ENCODE assay signal across 16 cellular contexts in the genomic region with DNA sequence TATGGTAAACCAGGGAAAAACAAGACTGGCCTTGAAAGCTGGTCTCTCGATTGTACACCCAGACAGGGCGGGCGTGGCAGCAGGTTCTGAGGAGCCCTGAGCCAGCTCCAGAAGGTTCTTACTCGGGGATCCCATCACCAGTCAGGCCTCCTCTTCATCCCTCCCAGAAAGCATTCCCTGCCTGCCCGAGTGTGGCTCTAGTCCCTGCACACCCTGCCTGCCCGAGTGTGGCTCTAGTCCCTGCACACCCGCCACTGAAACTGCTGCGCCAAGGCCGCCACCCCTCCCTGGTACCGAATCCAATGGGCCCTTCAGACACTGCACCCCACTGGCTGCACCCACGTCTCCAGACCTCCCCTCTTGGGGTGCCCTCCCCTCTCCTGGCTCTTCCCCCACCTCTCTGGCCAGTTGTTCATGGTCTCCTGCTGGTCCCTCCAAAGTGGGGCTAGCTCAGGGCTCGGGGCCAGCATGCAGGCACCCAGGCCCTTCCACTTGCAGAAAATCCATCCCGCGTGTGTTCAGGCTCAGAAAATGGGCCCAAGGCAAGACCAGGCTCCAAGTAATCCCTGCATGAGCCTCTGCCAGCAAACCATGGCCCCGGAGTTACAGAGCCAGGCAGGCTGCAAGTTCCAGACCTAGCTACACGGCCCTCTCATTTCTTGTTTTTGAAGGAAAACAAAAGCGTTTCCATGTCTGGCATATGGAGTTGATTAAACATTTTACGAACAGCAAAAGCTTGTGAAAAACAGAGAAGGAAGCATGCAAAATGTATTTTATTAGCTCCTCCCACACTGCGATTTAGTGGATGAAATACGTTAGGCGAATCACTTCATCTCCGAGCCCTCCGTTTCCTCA. TPM values are rescaled to one million over a fixed set of nuclear protein-coding genes. Genes with fewer than 3 reads are reported as not detected.
DNase-seq lines count a peak whose midpoint lies in the region; ATAC-seq and TF ChIP-seq lines count a peak whose summit lies in the region.
"Had no signal": no experiment of that assay in that cellular context is flagged by ENCODE, and none has a peak within 500 bp of the region (broad histone marks: within the 10 kb centered on the region; RNA-seq: fewer than 3 reads in every experiment).

No MANE protein-coding gene starts in this region.

- H3K9me3 Mint-ChIP-seq in CD14-positive monocyte: peaks cover 0 to 2% (median 0%) of the 10 kb centered on the region in 7 donors
- H3K9me3 Mint-ChIP-seq in activated CD4-positive, alpha-beta T cell treated with anti-CD3 and anti-CD28 coated beads for 36 hours (ENCODE audit: low read depth): no peaks in the 10 kb centered on the region
- H3K9me3 Mint-ChIP-seq: CD4-positive, alpha-beta T cell had no signal

- peaks cover 0 to 2% (median 1%) of the 10 kb centered on the region in 3 donors for H3K27me3 Mint-ChIP-seq in CD14-positive monocyte (ENCODE audit: low read depth in 3 of 3)
- no peaks in the 10 kb centered on the region for H3K27me3 Mint-ChIP-seq in activated CD4-positive, alpha-beta T cell treated with anti-CD3 and anti-CD28 coated beads for 36 hours
- H3K27me3 Mint-ChIP-seq: CD4-positive, alpha-beta T cell had no signal

- intact Hi-C loops in CD14-positive monocyte (cut with micrococcal nuclease): no loop called here
- intact Hi-C loops in activated CD4-positive, alpha-beta T cell treated with anti-CD3 and anti-CD28 coated beads for 36 hours (cut with DNase I, micrococcal nuclease): no loop called here

- no peak overlapping the region for H3K9ac ChIP-seq in subcutaneous abdominal adipose tissue (ENCODE audit: low read length in 5 of 5)

- ATAC-seq in SK-N-SH treated with all-trans-retinoic acid at 6 μM for 48 hours (peak; percentile 39), HG02870 (IDR thresholded peaks at IDR 0.05; ENCODE audit: unreplicated experiment) (no peak)
- no peak for ATAC-seq in activated CD4-positive, alpha-beta T cell treated with anti-CD3 and anti-CD28 coated beads for 36 hours
- ATAC-seq: esophagus mucosa had no signal

- CTCF ChIA-PET in activated CD4-positive, alpha-beta T cell treated with anti-CD3 and anti-CD28 coated beads for 36 hours (lab: Charles Lee): interaction anchor here (0.6 to 0.8 kb wide), 2 partner anchors 23 to 252 kb away, joined by 4 read pairs; no protein-coding TSS in a partner anchor

- DNase-seq in CD14-positive monocyte (ENCODE audit: low spot score) (peak; percentile 33), fibroblast of the conjunctiva (ENCODE audit: low read depth) (peak; percentile 89), NCI-H187 (lab: John Stamatoyannopoulos, UW) (no peak), NCI-H446 treated with DMSO at 0.1 percent for 48 hours (lab: John Stamatoyannopoulos, UW) (no peak)
- DNase-seq in activated CD4-positive, alpha-beta T cell treated with anti-CD3 and anti-CD28 coated beads for 36 hours: no peak
- DNase-seq: activated CD8-positive, alpha-beta memory T cell treated with anti-CD3 and anti-CD28 coated beads for 24 hours; activated naive CD4-positive, alpha-beta T cell; CD4-positive, alpha-beta T cell; central memory CD4-positive, alpha-beta T cell; GOT3; NCI-H2227 treated with DMSO at 0.1 percent for 48 hours; T-helper 2 cell had no signal

- peak overlapping the region in 6 of 7 donors; percentile 53 to 94 (median 76) for H3K27ac Mint-ChIP-seq in CD14-positive monocyte
- H3K27ac Mint-ChIP-seq in activated CD4-positive, alpha-beta T cell treated with anti-CD3 and anti-CD28 coated beads for 36 hours: no peak overlapping the region
- H3K27ac Mint-ChIP-seq: CD4-positive, alpha-beta T cell had no signal

- peaks cover 0 to 24% (median 0%) of the 10 kb centered on the region in 5 donors for H3K27me3 ChIP-seq in subcutaneous abdominal adipose tissue (ENCODE audit: control insufficient read depth in 5 of 5, insufficient read depth in 4 of 5, low read length in 5 of 5)

- H3K36me3 Mint-ChIP-seq in CD14-positive monocyte: peaks cover 50 to 66% of the 10 kb centered on the region in 2 donors
- peaks cover 5% of the 10 kb centered on the region for H3K36me3 Mint-ChIP-seq in activated CD4-positive, alpha-beta T cell treated with anti-CD3 and anti-CD28 coated beads for 36 hours (ENCODE audit: low read depth)

- H3K4me1 ChIP-seq in subcutaneous abdominal adipose tissue (ENCODE audit: control insufficient read depth in 5 of 5, insufficient read depth in 5 of 5, low read length in 5 of 5): peaks cover 3 to 47% (median 43%) of the 10 kb centered on the region in 5 donors

- no peak overlapping the region for H3K4me3 Mint-ChIP-seq in CD14-positive monocyte
- no peak overlapping the region for H3K4me3 Mint-ChIP-seq in activated CD4-positive, alpha-beta T cell treated with anti-CD3 and anti-CD28 coated beads for 36 hours
- H3K4me3 Mint-ChIP-seq: CD4-positive, alpha-beta T cell had no signal

- H3K36me3 ChIP-seq in subcutaneous abdominal adipose tissue (ENCODE audit: control insufficient read depth in 5 of 5, insufficient read depth in 5 of 5, low read length in 5 of 5): peaks cover 0 to 25% (median 5%) of the 10 kb centered on the region in 5 donors

- H3K27ac ChIP-seq in subcutaneous abdominal adipose tissue (ENCODE audit: low read depth, low read length): no peak overlapping the region

- POLR2A ChIA-PET in activated CD4-positive, alpha-beta T cell treated with anti-CD3 and anti-CD28 coated beads for 36 hours (lab: Charles Lee): no interaction called here

- peaks cover 43% of the 10 kb centered on the region for H3K4me1 Mint-ChIP-seq in CD14-positive monocyte
- peaks cover 6% of the 10 kb centered on the region for H3K4me1 Mint-ChIP-seq in activated CD4-positive, alpha-beta T cell treated with anti-CD3 and anti-CD28 coated beads for 36 hours

- TF ChIP-seq CTCF in CD14-positive monocyte (IDR thresholded peaks at IDR 0.05): no peak

- no peaks in the 10 kb centered on the region for H3K9me3 ChIP-seq in subcutaneous abdominal adipose tissue (ENCODE audit: control insufficient read depth in 5 of 5, low read length in 5 of 5)

- H3K4me3 ChIP-seq in subcutaneous abdominal adipose tissue (ENCODE audit: low read depth in 1 of 5, low read length in 5 of 5): peak overlapping the region; percentile 23 to 63 (median 57)

TF ChIP-seq in SK-N-SH treated with all-trans-retinoic acid at 6 μM for 48 hours, 23 proteins besides CTCF, POLR2A, EP300 and RAD21:
- TF ChIP-seq CSDC2 (CRISPR knock-in tag; IDR thresholded peaks at IDR 0.05) (no peak), ZC3H10 (CRISPR knock-in tag; IDR thresholded peaks at IDR 0.05) (no peak)
- TF ChIP-seq, protein P1, sequence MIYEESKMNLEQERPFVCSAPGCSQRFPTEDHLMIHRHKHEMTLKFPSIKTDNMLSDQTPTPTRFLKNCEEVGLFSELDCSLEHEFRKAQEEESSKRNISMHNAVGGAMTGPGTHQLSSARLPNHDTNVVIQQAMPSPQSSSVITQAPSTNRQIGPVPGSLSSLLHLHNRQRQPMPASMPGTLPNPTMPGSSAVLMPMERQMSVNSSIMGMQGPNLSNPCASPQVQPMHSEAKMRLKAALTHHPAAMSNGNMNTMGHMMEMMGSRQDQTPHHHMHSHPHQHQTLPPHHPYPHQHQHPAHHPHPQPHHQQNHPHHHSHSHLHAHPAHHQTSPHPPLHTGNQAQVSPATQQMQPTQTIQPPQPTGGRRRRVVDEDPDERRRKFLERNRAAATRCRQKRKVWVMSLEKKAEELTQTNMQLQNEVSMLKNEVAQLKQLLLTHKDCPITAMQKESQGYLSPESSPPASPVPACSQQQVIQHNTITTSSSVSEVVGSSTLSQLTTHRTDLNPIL (CRISPR knock-in tag; IDR thresholded peaks at IDR 0.05; ENCODE audit: low read depth): no peak

RNA-seq across cellular contexts. Expression of a gene that starts 29.9 kb away (rescaled TPM):
- 10 to 100 TPM; 14.0 to 15.6 TPM for polyA plus RNA-seq in CD14-positive monocyte
- total RNA-seq in activated CD4-positive, alpha-beta T cell treated with anti-CD3 and anti-CD28 coated beads for 36 hours: 10 to 100 TPM; 24.8 to 29.6 TPM

RNA-seq across cellular contexts. Expression of a gene that starts 47.1 kb away (rescaled TPM):
- 10 to 100 TPM; 23.4 to 28.4 TPM for polyA plus RNA-seq in CD14-positive monocyte
- 100 to 1,000 TPM; 136 to 141 TPM for total RNA-seq in activated CD4-positive, alpha-beta T cell treated with anti-CD3 and anti-CD28 coated beads for 36 hours

Comparison
In these comparisons a context has a peak if more than half of its experiments do, and no peak if none do; other contexts are left out.
1. DNase-seq: peak in CD14-positive monocyte (single experiment) and fibroblast of the conjunctiva (single experiment); none in activated CD4-positive, alpha-beta T cell treated with anti-CD3 and anti-CD28 coated beads for 36 hours (single experiment), NCI-H187 (0 of 2) and NCI-H446 treated with DMSO at 0.1 percent for 48 hours (single experiment).